10 cellular contexts compared by ENCODE assay signal in genomic region chr14:61620130-61620946, GRCh38.
DNase-seq lines count a peak whose midpoint lies in the region; ATAC-seq and TF ChIP-seq lines count a peak whose summit lies in the region.
"Had no signal": no experiment of that assay in that cellular context is flagged by ENCODE, and none has a peak within 500 bp of the region (broad histone marks: within the 10 kb centered on the region; RNA-seq: fewer than 3 reads in every experiment).

No MANE protein-coding gene starts in this region.

- POLR2A ChIA-PET in CD8-positive, alpha-beta T cell (lab: Charles Lee) = interaction anchor here (0.5 kb wide), 1 partner anchor 71 kb away, joined by 3 read pairs; no protein-coding TSS in a partner anchor

- no peak overlapping the region for H3K9ac ChIP-seq in colonic mucosa (ENCODE audit: low read depth in 2 of 2, low read length in 2 of 2)

- TF ChIP-seq CTCF in colonic mucosa (IDR thresholded peaks at IDR 0.05) = no peak
- no peak for TF ChIP-seq CTCF in CD8-positive, alpha-beta T cell (IDR thresholded peaks at IDR 0.05)

- no peak overlapping the region for H3K4me3 ChIP-seq in colonic mucosa
- H3K4me3 ChIP-seq in CD8-positive, alpha-beta T cell (ENCODE audit: low read depth, low read length) = no peak overlapping the region

- peak overlapping the region; percentile 10 for H3K27ac ChIP-seq in colonic mucosa
- no peak overlapping the region for H3K27ac ChIP-seq in CD8-positive, alpha-beta T cell (ENCODE audit: low read depth, low read length)
- H3K27ac ChIP-seq: VCaP had no signal

- H3K27ac Mint-ChIP-seq in activated CD8-positive, alpha-beta memory T cell treated with anti-CD3 and anti-CD28 coated beads, Interleukin-2, amount 10 ng/mL, durations not matched to agents 7 days and 5 days = no peak overlapping the region
- no peak overlapping the region for H3K27ac Mint-ChIP-seq in CD8-positive, alpha-beta T cell

- no peaks in the 10 kb centered on the region for H3K36me3 ChIP-seq in colonic mucosa
- no peaks in the 10 kb centered on the region for H3K36me3 ChIP-seq in CD8-positive, alpha-beta T cell (ENCODE audit: insufficient read depth, low read length)

- H3K4me3 Mint-ChIP-seq in activated CD8-positive, alpha-beta memory T cell treated with anti-CD3 and anti-CD28 coated beads, Interleukin-2, amount 10 ng/mL, durations not matched to agents 7 days and 5 days = no peak overlapping the region
- no peak overlapping the region for H3K4me3 Mint-ChIP-seq in CD8-positive, alpha-beta T cell
- H3K4me3 Mint-ChIP-seq: neural crest cell had no signal

- no peaks in the 10 kb centered on the region for H3K9me3 ChIP-seq in colonic mucosa
- H3K9me3 ChIP-seq in CD8-positive, alpha-beta T cell (ENCODE audit: low read length) = no peaks in the 10 kb centered on the region

- CTCF ChIA-PET in activated CD8-positive, alpha-beta memory T cell treated with anti-CD3 and anti-CD28 coated beads, Interleukin-2, amount 10 ng/mL, durations not matched to agents 7 days and 5 days (lab: Charles Lee) = interaction anchor here (0.6 to 1.9 kb wide), 5 partner anchors 10 to 42 kb away, joined by 3 to 5 read pairs (median 3); no protein-coding TSS in a partner anchor
- CTCF ChIA-PET in CD8-positive, alpha-beta T cell (lab: Charles Lee) = interaction anchor here (1.5 kb wide), 1 partner anchor 63 kb away, joined by 3 read pairs; no protein-coding TSS in a partner anchor

- peaks cover 39% of the 10 kb centered on the region for H3K4me1 Mint-ChIP-seq in activated CD8-positive, alpha-beta memory T cell treated with anti-CD3 and anti-CD28 coated beads, Interleukin-2, amount 10 ng/mL, durations not matched to agents 7 days and 5 days
- peaks cover 5% of the 10 kb centered on the region for H3K4me1 Mint-ChIP-seq in CD8-positive, alpha-beta T cell (ENCODE audit: low read depth)

- H3K9me3 Mint-ChIP-seq in activated CD8-positive, alpha-beta memory T cell treated with anti-CD3 and anti-CD28 coated beads, Interleukin-2, amount 10 ng/mL, durations not matched to agents 7 days and 5 days (ENCODE audit: low read depth) = peaks cover 2% of the 10 kb centered on the region
- H3K9me3 Mint-ChIP-seq in CD8-positive, alpha-beta T cell = no peaks in the 10 kb centered on the region
- H3K9me3 Mint-ChIP-seq: neural crest cell had no signal

- H3K4me1 ChIP-seq in colonic mucosa = no peaks in the 10 kb centered on the region
- H3K4me1 ChIP-seq in CD8-positive, alpha-beta T cell (ENCODE audit: insufficient read depth, low read length) = no peaks in the 10 kb centered on the region

- H3K36me3 Mint-ChIP-seq in activated CD8-positive, alpha-beta memory T cell treated with anti-CD3 and anti-CD28 coated beads, Interleukin-2, amount 10 ng/mL, durations not matched to agents 7 days and 5 days = peaks cover 6% of the 10 kb centered on the region
- H3K36me3 Mint-ChIP-seq in CD8-positive, alpha-beta T cell = no peaks in the 10 kb centered on the region

- H3K27me3 Mint-ChIP-seq in activated CD8-positive, alpha-beta memory T cell treated with anti-CD3 and anti-CD28 coated beads, Interleukin-2, amount 10 ng/mL, durations not matched to agents 7 days and 5 days = no peaks in the 10 kb centered on the region
- H3K27me3 Mint-ChIP-seq in CD8-positive, alpha-beta T cell (ENCODE audit: low read depth) = no peaks in the 10 kb centered on the region

- peak; percentile 49 for DNase-seq in activated CD8-positive, alpha-beta memory T cell treated with anti-CD3 and anti-CD28 coated beads, Interleukin-2, amount 10 ng/mL, durations not matched to agents 7 days and 5 days
- no peak for DNase-seq in activated CD8-positive, alpha-beta memory T cell treated with anti-CD3 and anti-CD28 coated beads for 24 hours
- DNase-seq in colonic mucosa (no peak), iPS-NIHi7 (ENCODE audit: extremely low spot score) (no peak), NAMALWA (ENCODE audit: low spot score) (no peak)
- peak; percentile 27 for DNase-seq in stimulated activated CD8-positive, alpha-beta memory T cell treated with anti-CD3 and anti-CD28 coated beads, Interleukin-4, amount 100 ng/mL, for 24 hours (ENCODE audit: low read depth)
- DNase-seq in CD8-positive, alpha-beta T cell = no peak

- intact Hi-C loops in colonic mucosa (cut with DNase I) = no loop called here
- intact Hi-C loops in CD8-positive, alpha-beta T cell (cut with DNase I, micrococcal nuclease) = no loop called here

- no peaks in the 10 kb centered on the region for H3K27me3 ChIP-seq in colonic mucosa
- H3K27me3 ChIP-seq in CD8-positive, alpha-beta T cell (ENCODE audit: insufficient read depth, low read length) = no peaks in the 10 kb centered on the region

- ATAC-seq in activated CD8-positive, alpha-beta memory T cell treated with anti-CD3 and anti-CD28 coated beads, Interleukin-2, amount 10 ng/mL, durations not matched to agents 7 days and 5 days = peak; percentile 84
- ATAC-seq in HG03457 (IDR thresholded peaks at IDR 0.05; ENCODE audit: unreplicated experiment) = peak; percentile 58
- no peak for ATAC-seq in CD8-positive, alpha-beta T cell

Comparison
In these comparisons a context has a peak if more than half of its experiments do, and no peak if none do; other contexts are left out.
1. DNase-seq: peak in activated CD8-positive, alpha-beta memory T cell treated with anti-CD3 and anti-CD28 coated beads, Interleukin-2, amount 10 ng/mL, durations not matched to agents 7 days and 5 days (single experiment) and stimulated activated CD8-positive, alpha-beta memory T cell treated with anti-CD3 and anti-CD28 coated beads, Interleukin-4, amount 100 ng/mL, for 24 hours (single experiment); none in activated CD8-positive, alpha-beta memory T cell treated with anti-CD3 and anti-CD28 coated beads for 24 hours (single experiment), colonic mucosa (single experiment), iPS-NIHi7 (single experiment), NAMALWA (single experiment) and CD8-positive, alpha-beta T cell (0 of 7).